ENCODE assay signal across 23 cellular contexts in the genomic region with DNA sequence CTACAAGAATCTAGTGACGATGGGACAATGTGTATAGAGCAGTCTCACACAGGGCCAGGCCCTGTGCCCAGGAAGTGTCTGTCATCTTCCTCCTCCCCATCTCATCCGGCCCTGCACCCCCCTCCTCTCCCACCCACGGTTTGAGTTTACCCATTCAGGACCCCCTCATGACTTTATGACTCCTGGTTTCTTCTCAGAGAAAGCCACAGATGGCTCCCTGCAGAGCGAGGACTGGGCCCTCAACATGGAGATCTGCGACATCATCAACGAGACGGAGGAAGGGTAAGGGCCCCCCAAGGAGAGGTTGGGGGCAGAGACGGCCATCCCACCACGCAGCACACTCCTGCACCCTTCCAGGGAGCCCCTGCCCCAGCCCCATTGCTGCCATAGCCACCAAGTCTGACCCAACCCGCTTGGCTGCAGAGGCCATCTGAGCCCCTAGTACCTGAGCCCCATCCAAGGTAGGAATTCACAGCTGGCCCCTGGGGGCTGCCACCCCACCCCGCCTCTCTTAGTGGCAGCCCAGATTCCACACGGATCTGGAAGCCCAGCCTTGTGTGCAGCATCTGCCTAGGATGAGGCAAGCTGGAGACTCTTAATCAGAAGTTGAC.
"Had no signal": no experiment of that assay in that cellular context is flagged by ENCODE, and none has a peak within 500 bp of the region (broad histone marks: within the 10 kb centered on the region; RNA-seq: fewer than 3 reads in every experiment).

No MANE protein-coding gene starts in this region.

- H3K27ac Mint-ChIP-seq: activated CD8-positive, alpha-beta T cell treated with anti-CD3 and anti-CD28 coated beads, Interleukin-2, amount 10 ng/mL, durations not matched to agents 7 days and 5 days; activated naive CD8-positive, alpha-beta T cell; nephron progenitor cell; progenitor cell of endocrine pancreas; stimulated activated effector memory CD8-positive, alpha-beta T cell treated with anti-CD3 and anti-CD28 coated beads, Interleukin-12 subunit alpha, Interleukin-12 subunit beta, amount 100 ng/mL, for 72 hours; T-cell; T-helper 2 cell treated with Interferon-gamma antibody and Interleukin-4, amounts not matched to agents 5 μg/mL and 100 μg/mL, for 36 hours had no signal

- H3K27ac ChIP-seq: colonic mucosa, gastroesophageal sphincter, suprapubic skin, tibial nerve, uterus, WERI-Rb-1 had no signal

- DNase-seq: activated CD4-positive, alpha-beta T cell treated with anti-CD3 and anti-CD28 coated beads for 1 hour; activated CD4-positive, alpha-beta T cell treated with anti-CD3 and anti-CD28 coated beads, Interleukin-2, amount 50 U/mL, for 1 hour; activated CD8-positive, alpha-beta T cell treated with anti-CD3 and anti-CD28 coated beads, Interleukin-2, amount 10 ng/mL, durations not matched to agents 7 days and 5 days; activated gamma-delta T cell treated with Interleukin-2 at 50 U/mL for 16 hours; colonic mucosa; esophagus squamous epithelium; head of caudate nucleus; mesenchymal stem cell; nephron progenitor cell; stimulated activated CD4-positive, alpha-beta T cell treated with anti-CD3 and anti-CD28 coated beads, Interleukin-12 subunit alpha, Interleukin-12 subunit beta, amount 100 ng/mL, for 4 hours; stimulated activated CD4-positive, alpha-beta T cell treated with anti-CD3 and anti-CD28 coated beads, Interleukin-2, amount 100 ng/mL, for 24 hours; stimulated activated naive CD8-positive, alpha-beta T cell treated with anti-CD3 and anti-CD28 coated beads, Interleukin-15, amount 100 ng/mL, for 72 hours; T-cell; uterus; WERI-Rb-1 had no signal

- H3K36me3 Mint-ChIP-seq: activated naive CD8-positive, alpha-beta T cell had no signal

- ATAC-seq: activated CD8-positive, alpha-beta T cell treated with anti-CD3 and anti-CD28 coated beads, Interleukin-2, amount 10 ng/mL, durations not matched to agents 7 days and 5 days; gastroesophageal sphincter; stimulated activated effector memory CD8-positive, alpha-beta T cell treated with anti-CD3 and anti-CD28 coated beads, Interleukin-12 subunit alpha, Interleukin-12 subunit beta, amount 100 ng/mL, for 72 hours; stimulated activated naive CD8-positive, alpha-beta T cell treated with anti-CD3 and anti-CD28 coated beads, Interleukin-15, amount 100 ng/mL, for 72 hours; T-cell had no signal

- H3K4me3 ChIP-seq: adrenal gland, colonic mucosa, esophagus squamous epithelium, gastroesophageal sphincter, suprapubic skin, tibial nerve, uterus had no signal

- H3K27me3 ChIP-seq: adrenal gland, colonic mucosa, esophagus squamous epithelium, gastroesophageal sphincter, suprapubic skin, tibial nerve, uterus had no signal

- H3K9me3 ChIP-seq: adrenal gland, colonic mucosa, esophagus squamous epithelium, gastroesophageal sphincter, suprapubic skin, tibial nerve, uterus had no signal

- H3K4me3 Mint-ChIP-seq: activated CD8-positive, alpha-beta T cell treated with anti-CD3 and anti-CD28 coated beads, Interleukin-2, amount 10 ng/mL, durations not matched to agents 7 days and 5 days; activated naive CD8-positive, alpha-beta T cell; nephron progenitor cell; stimulated activated effector memory CD8-positive, alpha-beta T cell treated with anti-CD3 and anti-CD28 coated beads, Interleukin-12 subunit alpha, Interleukin-12 subunit beta, amount 100 ng/mL, for 72 hours; stimulated activated naive CD8-positive, alpha-beta T cell treated with anti-CD3 and anti-CD28 coated beads, Interleukin-15, amount 100 ng/mL, for 72 hours; T-cell; T-helper 2 cell treated with Interferon-gamma antibody and Interleukin-4, amounts not matched to agents 5 μg/mL and 100 μg/mL, for 36 hours had no signal

- H3K9me3 Mint-ChIP-seq: nephron progenitor cell; stimulated activated effector memory CD8-positive, alpha-beta T cell treated with anti-CD3 and anti-CD28 coated beads, Interleukin-12 subunit alpha, Interleukin-12 subunit beta, amount 100 ng/mL, for 72 hours; stimulated activated naive CD8-positive, alpha-beta T cell treated with anti-CD3 and anti-CD28 coated beads, Interleukin-15, amount 100 ng/mL, for 72 hours; T-cell; T-helper 2 cell treated with Interferon-gamma antibody and Interleukin-4, amounts not matched to agents 5 μg/mL and 100 μg/mL, for 36 hours had no signal

- H3K27me3 Mint-ChIP-seq: activated naive CD8-positive, alpha-beta T cell; progenitor cell of endocrine pancreas; stimulated activated naive CD8-positive, alpha-beta T cell treated with anti-CD3 and anti-CD28 coated beads, Interleukin-15, amount 100 ng/mL, for 72 hours; T-cell had no signal

- H3K36me3 ChIP-seq: uterus had no signal
